In genomic region chr9:92293452-92294296, GRCh38 we compare ENCODE assay signal across 8 cellular contexts. TPM values are rescaled to one million over a fixed set of nuclear protein-coding genes. Genes with fewer than 3 reads are reported as not detected.
A peak's percentile ranks its signal among the peaks of the same experiment; 100 is the strongest.
DNase-seq lines count a peak whose midpoint lies in the region; ATAC-seq and TF ChIP-seq lines count a peak whose summit lies in the region.

Gene IARS1, minus strand, starts transcription at chr9:92293697. Its CDS starts 4,278 bp downstream, at chr9:92289419.

- TF ChIP-seq CTCF in AG09319 (IDR thresholded peaks at IDR 0.05; ENCODE audit: low read depth, low read length) (peak; percentile 49), WTC11 (IDR thresholded peaks at IDR 0.05) (no peak), cardiac fibroblast (IDR thresholded peaks at IDR 0.05; ENCODE audit: low read depth, low read length) (peak; percentile 14), smooth muscle cell (IDR thresholded peaks at IDR 0.05; ENCODE audit: borderline replicate concordance, insufficient read depth, poor library complexity, severe bottlenecking) (peak; percentile 20)

- peaks cover 48% of the 10 kb centered on the region for H3K79me2 ChIP-seq in smooth muscle cell (ENCODE audit: low read depth)

- H2AFZ ChIP-seq in smooth muscle cell (ENCODE audit: low read depth) = peak within 1 kb of the TSS; percentile 88

- ATAC-seq in HG03196 (IDR thresholded peaks at IDR 0.05; ENCODE audit: unreplicated experiment) (peak; percentile 89), WTC11 (peak; percentile 94)

- peaks cover 25% of the 10 kb centered on the region for H4K20me1 ChIP-seq in smooth muscle cell (ENCODE audit: low read depth)

- H3K27ac Mint-ChIP-seq in WTC11 = peak within 1 kb of the TSS; percentile 100

- in situ Hi-C loops in GM18951 (cut with MboI; ENCODE audit: low sequenced_read_pairs, unreplicated experiment) = no loop called here

- no peaks in the 10 kb centered on the region for H3K27me3 ChIP-seq in smooth muscle cell (ENCODE audit: low read depth)

- peaks cover 28% of the 10 kb centered on the region for H3F3A ChIP-seq in smooth muscle cell (ENCODE audit: low read depth)

- H3K4me1 Mint-ChIP-seq in WTC11 = peaks cover 16% of the 10 kb centered on the region

- H3K4me3 ChIP-seq in cardiac fibroblast (replicated peaks in 1 of 2; ENCODE audit: low read depth in 2 of 2, low read length in 2 of 2) = peak within 1 kb of the TSS; percentile 75 to 81
- peak within 1 kb of the TSS; percentile 91 for H3K4me3 ChIP-seq in smooth muscle cell

- H3K27me3 Mint-ChIP-seq in WTC11 (ENCODE audit: low read depth) = no peaks in the 10 kb centered on the region

- 2% methylated on average over 63 of the region's 63 CpGs for WGBS in smooth muscle cell (ENCODE audit: low lambda C conversion rate)

- POLR2A ChIA-PET in WTC11 (lab: Charles Lee) = no interaction called here

- H3K4me1 ChIP-seq in smooth muscle cell (ENCODE audit: low read depth) = peaks cover 17% of the 10 kb centered on the region

- peak within 1 kb of the TSS; percentile 100 for H3K4me2 ChIP-seq in smooth muscle cell

- peak within 1 kb of the TSS; percentile 92 for H3K27ac ChIP-seq in smooth muscle cell (ENCODE audit: low read depth)

- CTCF ChIA-PET in WTC11 (lab: Charles Lee) = no interaction called here

- peak within 1 kb of the TSS; percentile 98 for H3K4me3 Mint-ChIP-seq in WTC11

- TF ChIP-seq POLR2A in GM18951 (IDR thresholded peaks at IDR 0.05; ENCODE audit: extremely low read depth, insufficient read depth, insufficient read length) = peak; percentile 88

- H3K9me3 ChIP-seq in smooth muscle cell (replicated peaks; ENCODE audit: low read depth) = no peaks in the 10 kb centered on the region

- peaks cover 14% of the 10 kb centered on the region for H3K36me3 ChIP-seq in smooth muscle cell (ENCODE audit: low read depth)

- H3K9me3 Mint-ChIP-seq in WTC11 = no peaks in the 10 kb centered on the region

- H3K36me3 Mint-ChIP-seq in WTC11 = peaks cover 46% of the 10 kb centered on the region

- peak within 1 kb of the TSS; percentile 95 for H3K9ac ChIP-seq in smooth muscle cell (ENCODE audit: low read depth)

- DNase-seq in AG09319 (ENCODE audit: extremely low read depth, low read depth) (peak; percentile 97), NCI-H226 (peak; percentile 98), WTC11 (ENCODE audit: low spot score) (peak; percentile 99), cardiac fibroblast (ENCODE audit: low read depth in 2 of 2) (peak; percentile 99), iPS-NIHi7 (ENCODE audit: extremely low spot score) (peak; percentile 99), smooth muscle cell (lab: John Stamatoyannopoulos, UW; ENCODE audit: unreplicated experiment) (peak; percentile 89)

TF ChIP-seq in WTC11, 78 proteins besides CTCF, POLR2A, EP300 and RAD21 (continues in another document):
- peak; percentile 98 for TF ChIP-seq ETV6 (CRISPR knock-in tag; IDR thresholded peaks at IDR 0.05)
- TF ChIP-seq, protein P1, sequence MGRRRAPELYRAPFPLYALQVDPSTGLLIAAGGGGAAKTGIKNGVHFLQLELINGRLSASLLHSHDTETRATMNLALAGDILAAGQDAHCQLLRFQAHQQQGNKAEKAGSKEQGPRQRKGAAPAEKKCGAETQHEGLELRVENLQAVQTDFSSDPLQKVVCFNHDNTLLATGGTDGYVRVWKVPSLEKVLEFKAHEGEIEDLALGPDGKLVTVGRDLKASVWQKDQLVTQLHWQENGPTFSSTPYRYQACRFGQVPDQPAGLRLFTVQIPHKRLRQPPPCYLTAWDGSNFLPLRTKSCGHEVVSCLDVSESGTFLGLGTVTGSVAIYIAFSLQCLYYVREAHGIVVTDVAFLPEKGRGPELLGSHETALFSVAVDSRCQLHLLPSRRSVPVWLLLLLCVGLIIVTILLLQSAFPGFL (CRISPR knock-in tag; IDR thresholded peaks at IDR 0.05; ENCODE audit: borderline replicate concordance) = no peak; the same call in 1 of the 2 replicates
- no peak for TF ChIP-seq RORB (CRISPR knock-in tag; IDR thresholded peaks at IDR 0.05)
- peak; percentile 56; the same call in 1 of the 2 replicates for TF ChIP-seq ZBTB21 (CRISPR knock-in tag; IDR thresholded peaks at IDR 0.05; ENCODE audit: borderline replicate concordance)
- TF ChIP-seq GTF2I (CRISPR knock-in tag; conservative IDR thresholded peaks at IDR 0.05) = no peak
- peak; percentile 86 for TF ChIP-seq SP1 (CRISPR knock-in tag; conservative IDR thresholded peaks at IDR 0.05)
- peak; percentile 84; the same call in 1 of the 2 replicates for TF ChIP-seq SMAD3 (CRISPR knock-in tag; IDR thresholded peaks at IDR 0.05; ENCODE audit: borderline replicate concordance)
- peak; percentile 92 for TF ChIP-seq CREM (CRISPR knock-in tag; IDR thresholded peaks at IDR 0.05)
- TF ChIP-seq, protein P2, sequence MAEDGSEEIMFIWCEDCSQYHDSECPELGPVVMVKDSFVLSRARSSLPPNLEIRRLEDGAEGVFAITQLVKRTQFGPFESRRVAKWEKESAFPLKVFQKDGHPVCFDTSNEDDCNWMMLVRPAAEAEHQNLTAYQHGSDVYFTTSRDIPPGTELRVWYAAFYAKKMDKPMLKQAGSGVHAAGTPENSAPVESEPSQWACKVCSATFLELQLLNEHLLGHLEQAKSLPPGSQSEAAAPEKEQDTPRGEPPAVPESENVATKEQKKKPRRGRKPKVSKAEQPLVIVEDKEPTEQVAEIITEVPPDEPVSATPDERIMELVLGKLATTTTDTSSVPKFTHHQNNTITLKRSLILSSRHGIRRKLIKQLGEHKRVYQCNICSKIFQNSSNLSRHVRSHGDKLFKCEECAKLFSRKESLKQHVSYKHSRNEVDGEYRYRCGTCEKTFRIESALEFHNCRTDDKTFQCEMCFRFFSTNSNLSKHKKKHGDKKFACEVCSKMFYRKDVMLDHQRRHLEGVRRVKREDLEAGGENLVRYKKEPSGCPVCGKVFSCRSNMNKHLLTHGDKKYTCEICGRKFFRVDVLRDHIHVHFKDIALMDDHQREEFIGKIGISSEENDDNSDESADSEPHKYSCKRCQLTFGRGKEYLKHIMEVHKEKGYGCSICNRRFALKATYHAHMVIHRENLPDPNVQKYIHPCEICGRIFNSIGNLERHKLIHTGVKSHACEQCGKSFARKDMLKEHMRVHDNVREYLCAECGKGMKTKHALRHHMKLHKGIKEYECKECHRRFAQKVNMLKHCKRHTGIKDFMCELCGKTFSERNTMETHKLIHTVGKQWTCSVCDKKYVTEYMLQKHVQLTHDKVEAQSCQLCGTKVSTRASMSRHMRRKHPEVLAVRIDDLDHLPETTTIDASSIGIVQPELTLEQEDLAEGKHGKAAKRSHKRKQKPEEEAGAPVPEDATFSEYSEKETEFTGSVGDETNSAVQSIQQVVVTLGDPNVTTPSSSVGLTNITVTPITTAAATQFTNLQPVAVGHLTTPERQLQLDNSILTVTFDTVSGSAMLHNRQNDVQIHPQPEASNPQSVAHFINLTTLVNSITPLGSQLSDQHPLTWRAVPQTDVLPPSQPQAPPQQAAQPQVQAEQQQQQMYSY (CRISPR knock-in tag; IDR thresholded peaks at IDR 0.05) = no peak
- TF ChIP-seq, protein P3, sequence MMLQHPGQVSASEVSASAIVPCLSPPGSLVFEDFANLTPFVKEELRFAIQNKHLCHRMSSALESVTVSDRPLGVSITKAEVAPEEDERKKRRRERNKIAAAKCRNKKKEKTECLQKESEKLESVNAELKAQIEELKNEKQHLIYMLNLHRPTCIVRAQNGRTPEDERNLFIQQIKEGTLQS (CRISPR knock-in tag; conservative IDR thresholded peaks at IDR 0.05) = peak; percentile 96
- TF ChIP-seq ZNF423 (CRISPR knock-in tag; IDR thresholded peaks at IDR 0.05) = no peak
- peak; percentile 89 for TF ChIP-seq FOXP1 (CRISPR knock-in tag; IDR thresholded peaks at IDR 0.05; ENCODE audit: borderline replicate concordance)
- TF ChIP-seq FOXP4 (CRISPR knock-in tag; IDR thresholded peaks at IDR 0.05) = peak; percentile 83
- TF ChIP-seq IRF1 (CRISPR knock-in tag; IDR thresholded peaks at IDR 0.05) = no peak
- TF ChIP-seq NFE2L1 (CRISPR knock-in tag; IDR thresholded peaks at IDR 0.05) = peak; percentile 63; the same call in 1 of the 2 replicates
- no peak for TF ChIP-seq TEAD4 (CRISPR knock-in tag; IDR thresholded peaks at IDR 0.05)

RNA-seq across cellular contexts. Expression of gene IARS1, which starts in this region (rescaled TPM):
- 198 to 220 TPM (median 199 TPM) in 3 replicates for total RNA-seq in WTC11 (2021)
- 150 and 208 TPM in 2 replicates for total RNA-seq in smooth muscle cell
- polyA plus RNA-seq in smooth muscle cell = 85.0 and 93.0 TPM in 2 replicates

Comparison
In these comparisons a context has a peak if more than half of its experiments do, and no peak if none do; other contexts are left out.
1. Peak in every context shown above with its lines: DNase-seq, ATAC-seq, H3K4me3 ChIP-seq and H3K27ac ChIP-seq.